12 cellular contexts compared by ENCODE assay signal in the genomic region with DNA sequence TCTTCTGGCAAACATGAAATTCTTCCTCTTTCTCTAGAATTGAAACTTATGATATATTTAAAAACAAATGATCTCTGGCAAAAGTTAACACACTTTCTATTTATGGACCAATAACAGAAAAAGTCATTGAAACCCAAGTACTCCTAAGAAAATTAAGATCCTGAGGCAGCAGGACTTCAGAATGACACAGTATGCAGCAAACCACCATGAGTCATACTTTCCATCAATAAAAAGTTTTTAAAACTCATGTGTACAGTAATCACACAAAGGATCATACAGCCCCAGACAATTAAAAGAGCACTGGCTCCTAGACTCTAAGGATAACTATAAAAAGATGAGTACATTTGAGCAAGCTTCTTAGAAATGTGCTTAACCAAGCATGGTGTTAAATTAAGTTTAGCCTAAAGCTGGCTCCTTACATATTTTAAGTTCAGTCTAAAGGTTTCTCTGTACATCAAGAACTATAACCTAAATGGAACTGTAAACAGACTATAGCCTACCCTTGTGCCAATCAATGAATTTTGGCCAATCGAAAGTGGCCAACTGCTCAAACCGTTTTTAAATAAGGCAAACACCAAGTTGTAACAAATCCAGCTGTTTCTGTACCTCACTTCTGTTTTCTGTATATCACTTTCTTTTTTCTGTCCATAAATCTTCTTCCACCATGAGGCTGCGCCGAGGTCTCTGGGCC.
DNase-seq lines count a peak whose midpoint lies in the region; ATAC-seq, FAIRE-seq and TF ChIP-seq lines count a peak whose summit lies in the region.
"Had no signal": no experiment of that assay in that cellular context is flagged by ENCODE, and none has a peak within 500 bp of the region (broad histone marks: within the 10 kb centered on the region; RNA-seq: fewer than 3 reads in every experiment).

No MANE protein-coding gene starts in this region.

- no peaks in the 10 kb centered on the region for H3K79me2 ChIP-seq in osteoblast (ENCODE audit: insufficient read depth, low read length)
- no peaks in the 10 kb centered on the region for H3K79me2 ChIP-seq in Karpas-422 (ENCODE audit: low read length)

- no peak for ATAC-seq in GM19467 (IDR thresholded peaks at IDR 0.05; ENCODE audit: unreplicated experiment)

- H3K27me3 ChIP-seq in bronchial epithelial cell (ENCODE audit: control insufficient read depth, insufficient read depth, low read length) (no peaks in the 10 kb centered on the region), osteoblast (ENCODE audit: insufficient read depth, low read length) (no peaks in the 10 kb centered on the region), Karpas-422 (ENCODE audit: low read length) (no peaks in the 10 kb centered on the region)

- H3K9ac ChIP-seq in Karpas-422 (ENCODE audit: low read length) = no peak overlapping the region

- H3K36me3 ChIP-seq in bronchial epithelial cell (ENCODE audit: control insufficient read depth, insufficient read depth, low read length) (no peaks in the 10 kb centered on the region), osteoblast (ENCODE audit: insufficient read depth, low read length) (no peaks in the 10 kb centered on the region), Karpas-422 (ENCODE audit: insufficient read depth, low read length) (no peaks in the 10 kb centered on the region)

- no peaks in the 10 kb centered on the region for H3K9me3 ChIP-seq in osteoblast (ENCODE audit: low read depth, low read length)
- no peaks in the 10 kb centered on the region for H3K9me3 ChIP-seq in Karpas-422 (ENCODE audit: low read length)

- TF ChIP-seq POLR2A in NB4 (IDR thresholded peaks at IDR 0.05; ENCODE audit: extremely low read depth, insufficient read length) = no peak

- H3K9me2 ChIP-seq in Karpas-422 (replicated peaks; ENCODE audit: insufficient read depth, low read length) = no peaks in the 10 kb centered on the region

- H4K20me1 ChIP-seq in osteoblast (ENCODE audit: insufficient read depth, low read length) = no peaks in the 10 kb centered on the region
- no peaks in the 10 kb centered on the region for H4K20me1 ChIP-seq in Karpas-422 (ENCODE audit: insufficient read depth, low read depth, low read length)

- peak overlapping the region; percentile 36 for H3K27ac ChIP-seq in osteoblast (ENCODE audit: low read depth, low read length)
- H3K27ac ChIP-seq in Karpas-422 (ENCODE audit: low read length) = no peak overlapping the region
- H3K27ac ChIP-seq: HL-60 had no signal

- H3K4me2 ChIP-seq in osteoblast (ENCODE audit: insufficient read depth, low read length) = peak overlapping the region; percentile 16
- no peak overlapping the region for H3K4me2 ChIP-seq in Karpas-422 (ENCODE audit: low read depth, low read length, poor library complexity, severe bottlenecking)

- DNase-seq in GM03348 (ENCODE audit: low spot score) = peak; percentile 56
- peak; percentile 45 for DNase-seq in NB4 (ENCODE audit: low read depth)
- peak; percentile 71 for DNase-seq in bronchial epithelial cell (ENCODE audit: low read depth)
- DNase-seq in osteoblast (ENCODE audit: insufficient read length, low spot score, missing footprints) = peak; percentile 53
- no peak for DNase-seq in GM10266 (ENCODE audit: extremely low spot score)
- DNase-seq in NCI-H524 treated with DMSO at 0.1 percent for 48 hours (lab: John Stamatoyannopoulos, UW) = no peak
- DNase-seq in Karpas-422 = no peak
- DNase-seq: mesendoderm; stimulated activated CD4-positive, alpha-beta T cell treated with anti-CD3 and anti-CD28 coated beads, Interleukin-2, amount 100 ng/mL, for 24 hours had no signal

- FAIRE-seq in bronchial epithelial cell (lab: Jason Lieb, UNC) = no peak
- FAIRE-seq: G401.6 had no signal

- H3K4me1 ChIP-seq in osteoblast (ENCODE audit: insufficient read depth, low read length) = peaks cover 9% of the 10 kb centered on the region
- no peaks in the 10 kb centered on the region for H3K4me1 ChIP-seq in Karpas-422 (ENCODE audit: low read length)

- H3K4me3 ChIP-seq in NB4 (ENCODE audit: low read depth, low read length) (no peak overlapping the region), bronchial epithelial cell (ENCODE audit: low read depth, low read length) (no peak overlapping the region), osteoblast (ENCODE audit: insufficient read depth, low read length) (no peak overlapping the region), Karpas-422 (ENCODE audit: low read length) (no peak overlapping the region)

- H2AFZ ChIP-seq in osteoblast (ENCODE audit: low read length) (no peak overlapping the region), Karpas-422 (ENCODE audit: low read length) (no peak overlapping the region)

- TF ChIP-seq CTCF in NB4 (IDR thresholded peaks at IDR 0.05; ENCODE audit: low read depth, low read length) (no peak), bronchial epithelial cell (IDR thresholded peaks at IDR 0.05; ENCODE audit: insufficient read depth, low read length, severe bottlenecking) (no peak), osteoblast (IDR thresholded peaks at IDR 0.05; ENCODE audit: extremely low read depth, low read depth, low read length) (no peak), GM10266 (IDR thresholded peaks at IDR 0.05; ENCODE audit: control insufficient read depth, insufficient read depth, low read depth, missing control alignments) (no peak)

Comparison
In these comparisons a context has a peak if more than half of its experiments do, and no peak if none do; other contexts are left out.
1. DNase-seq: peak in GM03348 (single experiment), NB4 (single experiment), bronchial epithelial cell (single experiment) and osteoblast (single experiment); none in GM10266 (single experiment), NCI-H524 treated with DMSO at 0.1 percent for 48 hours (single experiment) and Karpas-422 (single experiment).